Comparison of ENCODE assay signal across 9 cellular contexts in genomic region chr11:86551286-86551685, GRCh38.
A peak's percentile ranks its signal among the peaks of the same experiment; 100 is the strongest.
DNase-seq lines count a peak whose midpoint lies in the region; ATAC-seq lines count a peak whose summit lies in the region.
"Had no signal": no experiment of that assay in that cellular context is flagged by ENCODE, and none has a peak within 500 bp of the region (broad histone marks: within the 10 kb centered on the region; RNA-seq: fewer than 3 reads in every experiment).

No MANE protein-coding gene starts in this region.

- DNase-seq in RKO (ENCODE audit: low spot score) (peak; percentile 57), glomerular visceral epithelial cell (ENCODE audit: extremely low spot score) (peak; percentile 87), stromal cell of bone marrow (ENCODE audit: low read depth) (peak; percentile 76), NCI-H526 (lab: John Stamatoyannopoulos, UW) (no peak)

- ATAC-seq in GM19324 (IDR thresholded peaks at IDR 0.05; ENCODE audit: low FRiP score, unreplicated experiment) (peak; percentile 87), HG03469 (IDR thresholded peaks at IDR 0.05; ENCODE audit: unreplicated experiment) (no peak), GM19467 (IDR thresholded peaks at IDR 0.05; ENCODE audit: unreplicated experiment) (no peak), HG03280 (IDR thresholded peaks at IDR 0.05; ENCODE audit: unreplicated experiment) (no peak)
- ATAC-seq: GM23338 had no signal

Comparison
In these comparisons a context has a peak if more than half of its experiments do, and no peak if none do; other contexts are left out.
1. DNase-seq: peak in RKO (single experiment), glomerular visceral epithelial cell (single experiment) and stromal cell of bone marrow (single experiment); none in NCI-H526 (0 of 2).